In genomic region chr9:100204796-100205195, GRCh38 we compare ENCODE assay signal across 18 cellular contexts.
DNase-seq lines count a peak whose midpoint lies in the region; ATAC-seq and TF ChIP-seq lines count a peak whose summit lies in the region.
"Had no signal": no experiment of that assay in that cellular context is flagged by ENCODE, and none has a peak within 500 bp of the region (broad histone marks: within the 10 kb centered on the region; RNA-seq: fewer than 3 reads in every experiment).

No MANE protein-coding gene starts in this region.

- H3K56ac ChIP-seq in mesendoderm (ENCODE audit: low read length): no peak overlapping the region

- no peaks in the 10 kb centered on the region for H3K9me3 ChIP-seq in lower lobe of right lung
- H3K9me3 ChIP-seq: HAP-1, SJSA1 had no signal

- DNase-seq in A172 (ENCODE audit: low spot score) (peak; percentile 25), NCI-H2227 treated with DMSO at 0.1 percent for 48 hours (lab: John Stamatoyannopoulos, UW) (peak; percentile 34), dermis blood vessel endothelial cell (peak; percentile 30), mesendoderm (peak; percentile 67), lower lobe of right lung (no peak), NCI-H2081 treated with DMSO at 0.1 percent for 48 hours (lab: John Stamatoyannopoulos, UW) (no peak), G401 (ENCODE audit: low spot score) (no peak)
- DNase-seq: DMS79 treated with DMSO at 0.1 percent for 48 hours, IMR-90, Kasumi-1, NCI-H1105, NCI-H187, NCI-H774 had no signal

- no peaks in the 10 kb centered on the region for H3K79me1 ChIP-seq in mesendoderm (ENCODE audit: low read length)

- no peak for TF ChIP-seq CTCF in lower lobe of right lung (IDR thresholded peaks at IDR 0.05)

- no peak overlapping the region for H2AK5ac ChIP-seq in mesendoderm (ENCODE audit: low read length)

- H3K4me2 ChIP-seq in mesendoderm (ENCODE audit: low read length): no peak overlapping the region
- H3K4me2 ChIP-seq: BLaER1 treated with 17β-estradiol and CSF1 and Interleukin-3, amounts not matched to agents 10 nM and 100 nM had no signal

- H3K36me3 ChIP-seq in mesendoderm (ENCODE audit: control insufficient read depth, insufficient read depth, low read length) (no peaks in the 10 kb centered on the region), lower lobe of right lung (no peaks in the 10 kb centered on the region)
- H3K36me3 ChIP-seq: HAP-1 had no signal

- H4K5ac ChIP-seq in mesendoderm (ENCODE audit: low read length): no peak overlapping the region

- intact Hi-C loops in lower lobe of right lung (cut with DNase I): no loop called here

- no peak overlapping the region for H3K4ac ChIP-seq in mesendoderm (ENCODE audit: low read depth, low read length)

- in situ Hi-C loops in G401 (cut with HindIII; ENCODE audit: low sequenced_read_pairs): no loop called here

- H3K9ac ChIP-seq in mesendoderm (ENCODE audit: low read length): no peak overlapping the region
- H3K9ac ChIP-seq: BLaER1 treated with 17β-estradiol and CSF1 and Interleukin-3, amounts not matched to agents 10 nM and 100 nM had no signal

- H3K4me1 ChIP-seq in mesendoderm (ENCODE audit: control insufficient read depth, low read depth, low read length) (peaks cover 2% of the 10 kb centered on the region), lower lobe of right lung (no peaks in the 10 kb centered on the region)
- H3K4me1 ChIP-seq: HAP-1 had no signal

- no peak overlapping the region for H2BK120ac ChIP-seq in mesendoderm (ENCODE audit: low read depth, low read length)

- H3K27ac ChIP-seq in mesendoderm (ENCODE audit: low read depth, low read length): no peak overlapping the region
- H3K27ac ChIP-seq in lower lobe of right lung: no peak overlapping the region
- H3K27ac ChIP-seq: 22Rv1; BLaER1 treated with 17β-estradiol and CSF1 and Interleukin-3, amounts not matched to agents 10 nM and 100 nM; SJSA1 had no signal

- H3K27me3 ChIP-seq in mesendoderm (ENCODE audit: insufficient read depth, low read length, poor library complexity) (no peaks in the 10 kb centered on the region), lower lobe of right lung (ENCODE audit: low read depth) (no peaks in the 10 kb centered on the region)
- H3K27me3 ChIP-seq: BLaER1 treated with 17β-estradiol and CSF1 and Interleukin-3, amounts not matched to agents 10 nM and 100 nM; SJSA1 had no signal

- H3K79me2 ChIP-seq in mesendoderm (ENCODE audit: control insufficient read depth, insufficient read depth, low read length): no peaks in the 10 kb centered on the region

- no peak overlapping the region for H2BK5ac ChIP-seq in mesendoderm (ENCODE audit: low read length)

- no peak overlapping the region for H2BK15ac ChIP-seq in mesendoderm (replicated peaks; ENCODE audit: low read depth)

- H3K18ac ChIP-seq in mesendoderm (ENCODE audit: low read length): no peak overlapping the region

- ATAC-seq in lower lobe of right lung (no peak), GM21381 (IDR thresholded peaks at IDR 0.05; ENCODE audit: unreplicated experiment) (no peak)

- H3K23ac ChIP-seq in mesendoderm (ENCODE audit: low read length): no peak overlapping the region

- WGBS in mesendoderm (ENCODE audit: extremely low coverage, insufficient coverage, low lambda C conversion rate): no CpG with 5 or more reads among the region's 3 CpGs

- H3K4me3 ChIP-seq in mesendoderm (ENCODE audit: low read length) (no peak overlapping the region), lower lobe of right lung (no peak overlapping the region)
- H3K4me3 ChIP-seq: BLaER1 treated with 17β-estradiol and CSF1 and Interleukin-3, amounts not matched to agents 10 nM and 100 nM; HAP-1; SJSA1 had no signal

- no peak overlapping the region for H4K8ac ChIP-seq in mesendoderm (ENCODE audit: low read depth, low read length)

Comparison
In these comparisons a context has a peak if more than half of its experiments do, and no peak if none do; other contexts are left out.
1. DNase-seq: peak in A172 (single experiment), NCI-H2227 treated with DMSO at 0.1 percent for 48 hours (single experiment), dermis blood vessel endothelial cell (single experiment) and mesendoderm (single experiment); none in lower lobe of right lung (single experiment), NCI-H2081 treated with DMSO at 0.1 percent for 48 hours (single experiment) and G401 (single experiment).